Comparison of ENCODE assay signal across 20 cellular contexts in the genomic region with DNA sequence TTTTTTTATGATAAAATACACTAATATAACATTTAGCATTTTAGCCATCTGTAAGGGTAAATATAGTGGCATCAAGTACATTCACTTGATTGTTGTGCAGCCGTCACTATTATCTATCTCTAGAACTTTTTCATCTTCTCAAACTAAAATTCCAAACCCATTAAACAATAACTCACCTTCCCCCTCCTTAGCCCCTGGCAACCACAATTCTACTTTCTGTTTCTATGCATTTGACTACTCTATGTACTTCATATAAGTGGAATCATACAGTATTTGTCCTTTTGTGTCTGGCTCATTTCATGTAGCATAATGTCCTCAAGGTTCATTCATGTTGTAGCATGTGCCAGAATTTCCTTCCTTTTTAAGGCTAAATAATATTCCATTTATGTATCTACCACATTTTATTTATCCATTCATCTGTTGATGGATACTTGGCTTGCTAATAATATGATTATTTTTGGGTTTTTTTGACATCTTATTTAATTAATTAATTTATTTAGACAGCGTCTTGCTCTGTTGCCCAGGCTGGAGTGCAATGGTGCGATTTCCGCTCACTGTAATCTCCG.
DNase-seq lines count a peak whose midpoint lies in the region; ATAC-seq and TF ChIP-seq lines count a peak whose summit lies in the region.
"Had no signal": no experiment of that assay in that cellular context is flagged by ENCODE, and none has a peak within 500 bp of the region (broad histone marks: within the 10 kb centered on the region; RNA-seq: fewer than 3 reads in every experiment).

No MANE protein-coding gene starts in this region.

- H3K36me3 Mint-ChIP-seq in GM23338 (ENCODE audit: low read depth), result peaks cover 11% of the 10 kb centered on the region; the same call in 1 of the 3 replicates
- H3K36me3 Mint-ChIP-seq in endothelial cell (ENCODE audit: low read depth, unreplicated experiment), result no peaks in the 10 kb centered on the region
- H3K36me3 Mint-ChIP-seq in stimulated activated effector memory CD8-positive, alpha-beta T cell treated with anti-CD3 and anti-CD28 coated beads, Interleukin-12 subunit alpha, Interleukin-12 subunit beta, amount 100 ng/mL, for 72 hours, result peaks cover 7% of the 10 kb centered on the region
- H3K36me3 Mint-ChIP-seq: CD4-positive, CD25-positive, alpha-beta regulatory T cell had no signal

- H3K18ac ChIP-seq in trophoblast cell (ENCODE audit: low read length), result no peak overlapping the region

- no peak overlapping the region for H2AK5ac ChIP-seq in trophoblast cell (ENCODE audit: low read length)

- no peaks in the 10 kb centered on the region for H3K9me3 ChIP-seq in trophoblast cell (ENCODE audit: insufficient read depth, low read depth, low read length)
- H3K9me3 ChIP-seq: BE2C had no signal

- H3K9me2 ChIP-seq in GM23338 (ENCODE audit: insufficient read depth), result no peaks in the 10 kb centered on the region

- H4K91ac ChIP-seq in trophoblast cell (ENCODE audit: low read depth, low read length), result no peak overlapping the region

- H4K8ac ChIP-seq in trophoblast cell (ENCODE audit: low read depth, low read length), result no peak overlapping the region

- H3K9ac ChIP-seq in trophoblast cell (ENCODE audit: low read length), result no peak overlapping the region
- H3K9ac ChIP-seq: GM23248 had no signal

- no peak overlapping the region for H3K23ac ChIP-seq in trophoblast cell (ENCODE audit: low read length)

- peaks cover 83% of the 10 kb centered on the region for H3K79me2 ChIP-seq in GM23338 (replicated peaks; ENCODE audit: insufficient read depth)
- H3K79me2 ChIP-seq in trophoblast cell (ENCODE audit: control insufficient read depth, insufficient read depth, low read length, poor library complexity), result peaks cover 7% of the 10 kb centered on the region

- no peak overlapping the region for H3K4me3 ChIP-seq in GM23338
- no peak overlapping the region for H3K4me3 ChIP-seq in trophoblast cell (ENCODE audit: low read depth, low read length)
- H3K4me3 ChIP-seq: GM23248 had no signal

- H3K4me1 Mint-ChIP-seq in GM23338 (peaks cover 51% of the 10 kb centered on the region), endothelial cell (ENCODE audit: unreplicated experiment) (peaks cover 59% of the 10 kb centered on the region)
- peaks cover 7% of the 10 kb centered on the region for H3K4me1 Mint-ChIP-seq in stimulated activated effector memory CD8-positive, alpha-beta T cell treated with anti-CD3 and anti-CD28 coated beads, Interleukin-12 subunit alpha, Interleukin-12 subunit beta, amount 100 ng/mL, for 72 hours

- H3K27ac ChIP-seq in GM23338 (ENCODE audit: low read depth) (no peak overlapping the region), VCaP (peak overlapping the region; percentile 91), trophoblast cell (ENCODE audit: low read depth, low read length) (no peak overlapping the region)
- H3K27ac ChIP-seq: GM23248 had no signal

- no peaks in the 10 kb centered on the region for H3F3A ChIP-seq in GM23338 (replicated peaks; ENCODE audit: low read depth)

- H3K4me3 Mint-ChIP-seq in GM23338, result no peak overlapping the region
- no peak overlapping the region for H3K4me3 Mint-ChIP-seq in endothelial cell (ENCODE audit: unreplicated experiment)
- H3K4me3 Mint-ChIP-seq in stimulated activated effector memory CD8-positive, alpha-beta T cell treated with anti-CD3 and anti-CD28 coated beads, Interleukin-12 subunit alpha, Interleukin-12 subunit beta, amount 100 ng/mL, for 72 hours, result no peak overlapping the region
- H3K4me3 Mint-ChIP-seq: CD4-positive, CD25-positive, alpha-beta regulatory T cell had no signal

- ATAC-seq in GM23338 (no peak), left lobe of liver (no peak), HG03521 (IDR thresholded peaks at IDR 0.05; ENCODE audit: unreplicated experiment) (no peak)
- ATAC-seq in stimulated activated effector memory CD8-positive, alpha-beta T cell treated with anti-CD3 and anti-CD28 coated beads, Interleukin-12 subunit alpha, Interleukin-12 subunit beta, amount 100 ng/mL, for 72 hours, result no peak

- H2BK120ac ChIP-seq in trophoblast cell (ENCODE audit: insufficient read depth, low read length, poor library complexity), result no peak overlapping the region

- H4K20me1 ChIP-seq in GM23338 (replicated peaks; ENCODE audit: insufficient read depth), result no peaks in the 10 kb centered on the region

- H3K36me3 ChIP-seq in GM23338 (ENCODE audit: insufficient read depth) (no peaks in the 10 kb centered on the region), trophoblast cell (ENCODE audit: control insufficient read depth in 1 of 2, insufficient read depth in 2 of 2, low read length in 2 of 2) (no peaks in the 10 kb centered on the region)
- H3K36me3 ChIP-seq: BE2C had no signal

- H3K4me1 ChIP-seq in GM23338 (ENCODE audit: insufficient read depth) (peaks cover 40% of the 10 kb centered on the region), trophoblast cell (ENCODE audit: control insufficient read depth in 1 of 2, insufficient read depth in 2 of 2, low read length in 2 of 2) (peaks cover 9 to 12% of the 10 kb centered on the region in 2 experiments)
- H3K4me1 ChIP-seq: BE2C had no signal

- WGBS in trophoblast cell (ENCODE audit: extremely low coverage, insufficient coverage, insufficient read length), result no CpG with 5 or more reads among the region's 5 CpGs

- H3K27ac Mint-ChIP-seq in GM23338 (peak overlapping the region; percentile 40; the same call in 1 of the 2 replicates), endothelial cell (ENCODE audit: unreplicated experiment) (peak overlapping the region; percentile 44)
- H3K27ac Mint-ChIP-seq in stimulated activated effector memory CD8-positive, alpha-beta T cell treated with anti-CD3 and anti-CD28 coated beads, Interleukin-12 subunit alpha, Interleukin-12 subunit beta, amount 100 ng/mL, for 72 hours, result no peak overlapping the region
- H3K27ac Mint-ChIP-seq: CD4-positive, CD25-positive, alpha-beta regulatory T cell had no signal

- H3K14ac ChIP-seq in trophoblast cell (ENCODE audit: low read length), result no peak overlapping the region

- no peak overlapping the region for H2BK12ac ChIP-seq in trophoblast cell (ENCODE audit: low read length)

- H3K27me3 Mint-ChIP-seq in GM23338 (ENCODE audit: insufficient read depth, low read depth, poor library complexity), result peaks cover 14% of the 10 kb centered on the region
- peaks cover 1% of the 10 kb centered on the region for H3K27me3 Mint-ChIP-seq in endothelial cell (ENCODE audit: unreplicated experiment)
- H3K27me3 Mint-ChIP-seq: CD4-positive, CD25-positive, alpha-beta regulatory T cell had no signal

- H3K27me3 ChIP-seq in GM23338 (ENCODE audit: insufficient read depth), result no peaks in the 10 kb centered on the region
- no peaks in the 10 kb centered on the region for H3K27me3 ChIP-seq in trophoblast cell (ENCODE audit: insufficient read depth, low read length)
- H3K27me3 ChIP-seq: BE2C had no signal

- H2AFZ ChIP-seq in GM23338 (no peak overlapping the region), trophoblast cell (ENCODE audit: insufficient read depth, low read length, poor library complexity) (no peak overlapping the region)
- H2AFZ ChIP-seq: GM23248 had no signal

- no peak overlapping the region for H4K12ac ChIP-seq in trophoblast cell (ENCODE audit: low read depth, low read length)

- TF ChIP-seq CTCF in GM23338 (conservative IDR thresholded peaks at IDR 0.05; ENCODE audit: low read depth in 2 of 2) (no peak), VCaP (conservative IDR thresholded peaks at IDR 0.05) (no peak), endothelial cell (IDR thresholded peaks at IDR 0.05; ENCODE audit: unreplicated experiment) (no peak)

- no peak overlapping the region for H2BK5ac ChIP-seq in trophoblast cell (ENCODE audit: low read depth, low read length, poor library complexity)

- H3K9me3 Mint-ChIP-seq in GM23338, result no peaks in the 10 kb centered on the region
- no peaks in the 10 kb centered on the region for H3K9me3 Mint-ChIP-seq in endothelial cell (ENCODE audit: unreplicated experiment)
- no peaks in the 10 kb centered on the region for H3K9me3 Mint-ChIP-seq in stimulated activated effector memory CD8-positive, alpha-beta T cell treated with anti-CD3 and anti-CD28 coated beads, Interleukin-12 subunit alpha, Interleukin-12 subunit beta, amount 100 ng/mL, for 72 hours
- H3K9me3 Mint-ChIP-seq: CD4-positive, CD25-positive, alpha-beta regulatory T cell had no signal

- H3K4me2 ChIP-seq in GM23338, result no peak overlapping the region
- H3K4me2 ChIP-seq in trophoblast cell (ENCODE audit: low read length), result no peak overlapping the region

- no peaks in the 10 kb centered on the region for H3K79me1 ChIP-seq in trophoblast cell (ENCODE audit: low read length)

- DNase-seq in GM23338 (ENCODE audit: low spot score) (no peak), endothelial cell (ENCODE audit: low spot score) (no peak), trophoblast cell (peak; percentile 61 to 76), hepatic stellate cell (ENCODE audit: low spot score) (no peak), left lobe of liver (ENCODE audit: low spot score) (no peak)
- DNase-seq in stimulated activated effector memory CD8-positive, alpha-beta T cell treated with anti-CD3 and anti-CD28 coated beads, Interleukin-12 subunit alpha, Interleukin-12 subunit beta, amount 100 ng/mL, for 72 hours (ENCODE audit: low spot score in 2 of 2), result no peak
- DNase-seq: BE2C; CD4-positive, CD25-positive, alpha-beta regulatory T cell; COR-L47; DMS 273 treated with DMSO at 0.1 percent for 48 hours; DND-41; GM23248; HCEC 1CT; MV-4-11; NCI-H1694 treated with DMSO at 0.1 percent for 48 hours; NCI-H510A; NCI-H748 treated with DMSO at 0.1 percent for 48 hours; OCI-M1 had no signal

- no peak overlapping the region for H3K4ac ChIP-seq in trophoblast cell (ENCODE audit: low read depth, low read length)

TF ChIP-seq in GM23338, 12 proteins besides CTCF, POLR2A, EP300 and RAD21 (continues in another document):
- TF ChIP-seq JUNB (IDR thresholded peaks at IDR 0.05; ENCODE audit: unreplicated experiment), result no peak
- TF ChIP-seq POLR2AphosphoS5 (IDR thresholded peaks at IDR 0.05; ENCODE audit: low read depth), result no peak
- TF ChIP-seq EZH2phosphoT487 (IDR thresholded peaks at IDR 0.05; ENCODE audit: unreplicated experiment), result no peak

Comparison
In these comparisons a context has a peak if more than half of its experiments do, and no peak if none do; other contexts are left out.
1. DNase-seq: peak in trophoblast cell (2 of 2); none in GM23338 (single experiment), endothelial cell (single experiment), hepatic stellate cell (single experiment), left lobe of liver (single experiment) and stimulated activated effector memory CD8-positive, alpha-beta T cell treated with anti-CD3 and anti-CD28 coated beads, Interleukin-12 subunit alpha, Interleukin-12 subunit beta, amount 100 ng/mL, for 72 hours (0 of 2).